In genomic region chr3:67858492-67858891, GRCh38 we compare ENCODE assay signal across 23 cellular contexts.
"Had no signal": no experiment of that assay in that cellular context is flagged by ENCODE, and none has a peak within 500 bp of the region (broad histone marks: within the 10 kb centered on the region; RNA-seq: fewer than 3 reads in every experiment).

No MANE protein-coding gene starts in this region.

- H3K4me3 ChIP-seq: heart right ventricle, hepatocyte, left lung, mucosa of descending colon, psoas muscle, sigmoid colon, spleen, suprapubic skin, thoracic aorta, tibial artery, upper lobe of right lung had no signal

- H3K27me3 ChIP-seq: heart right ventricle, hepatocyte, left lung, sigmoid colon, spleen, suprapubic skin, tibial artery, upper lobe of right lung had no signal

- H3K9me3 ChIP-seq: left lung, psoas muscle, sigmoid colon, suprapubic skin, thoracic aorta, tibial artery, upper lobe of right lung had no signal

- H3K27ac ChIP-seq: heart right ventricle, hepatocyte, left lung, parathyroid adenoma, psoas muscle, sigmoid colon, spleen, suprapubic skin, thoracic aorta, tibial artery, upper lobe of right lung had no signal

- H3K4me1 ChIP-seq: heart right ventricle, left lung, parathyroid adenoma, psoas muscle, sigmoid colon, spleen, suprapubic skin, tibial artery, upper lobe of right lung had no signal

- DNase-seq: heart right ventricle; kidney glomerular epithelial cell; left cardiac atrium; left lung; midbrain; mucosa of descending colon; naive thymus-derived CD4-positive, alpha-beta T cell; psoas muscle; right cardiac atrium; sigmoid colon; small intestine; spleen; stimulated activated CD4-positive, alpha-beta T cell treated with anti-CD3 and anti-CD28 coated beads, Interleukin-4, amount 100 ng/mL, for 24 hours; stimulated activated naive CD4-positive, alpha-beta T cell; tibial artery; trophoblast cell; upper lobe of right lung had no signal

- ATAC-seq: heart right ventricle; left cardiac atrium; left lung; mucosa of descending colon; naive thymus-derived CD4-positive, alpha-beta T cell; natural killer cell treated with Interleukin-12 subunit alpha and Interleukin-12 subunit beta and Interleukin-15 and Interleukin-18, amount 100 ng/mL, for 72 hours; psoas muscle; right cardiac atrium; stimulated activated effector memory CD8-positive, alpha-beta T cell treated with anti-CD3 and anti-CD28 coated beads, Interleukin-12 subunit alpha, Interleukin-12 subunit beta, amount 100 ng/mL, for 72 hours; upper lobe of right lung had no signal

- H3K9ac ChIP-seq: parathyroid adenoma had no signal

- H3K4me2 ChIP-seq: hepatocyte had no signal

- H3K36me3 ChIP-seq: heart right ventricle, left lung, sigmoid colon, spleen, suprapubic skin, thoracic aorta, tibial artery, upper lobe of right lung had no signal
